1 cellular context compared by ENCODE assay signal in genomic region chr7:128383781-128384180, GRCh38.
TF ChIP-seq lines count a peak whose summit lies in the region.

No MANE protein-coding gene starts in this region.

TF ChIP-seq in Ishikawa, 13 proteins besides CTCF, POLR2A, EP300 and RAD21:
- TF ChIP-seq CEBPB (IDR thresholded peaks at IDR 0.05) (no peak), TEAD4 (IDR thresholded peaks at IDR 0.05) (0 out of 2 replicates have a peak, but pooled peaks have one; percentile 13)
